In genomic region chr15:31391687-31392671, GRCh38 we compare ENCODE assay signal across 8 cellular contexts.
A peak's percentile ranks its signal among the peaks of the same experiment; 100 is the strongest.
DNase-seq lines count a peak whose midpoint lies in the region; ATAC-seq and TF ChIP-seq lines count a peak whose summit lies in the region.

No MANE protein-coding gene starts in this region.

- H3K36me3 ChIP-seq in Peyer's patch, result no peaks in the 10 kb centered on the region
- no peaks in the 10 kb centered on the region for H3K36me3 ChIP-seq in neural cell (ENCODE audit: insufficient read depth, low read length)
- no peaks in the 10 kb centered on the region for H3K36me3 ChIP-seq in stomach

- H3K27me3 Mint-ChIP-seq in activated T-helper 2 cell treated with anti-CD3 and anti-CD28 coated beads, Interferon-gamma antibody, Interleukin-2, Interleukin-4, amounts not matched to agents 10 μg/mL and 5 μg/mL and 100 μg/mL, durations not matched to agents 14 hours and 24 hours and 36 hours (ENCODE audit: low read depth), result no peaks in the 10 kb centered on the region

- H3K27me3 ChIP-seq in Peyer's patch (no peaks in the 10 kb centered on the region), neural cell (ENCODE audit: insufficient read depth, low read depth, low read length) (peaks cover 37% of the 10 kb centered on the region), stomach (peaks cover 0 to 10% (median 0%) of the 10 kb centered on the region in 3 donors)

- H3K79me2 ChIP-seq in neural cell (replicated peaks; ENCODE audit: insufficient read depth, low read length), result no peaks in the 10 kb centered on the region

- H3K4me1 Mint-ChIP-seq in activated T-helper 2 cell treated with anti-CD3 and anti-CD28 coated beads, Interferon-gamma antibody, Interleukin-2, Interleukin-4, amounts not matched to agents 10 μg/mL and 5 μg/mL and 100 μg/mL, durations not matched to agents 14 hours and 24 hours and 36 hours (ENCODE audit: low read depth), result peaks cover 43% of the 10 kb centered on the region

- peak overlapping the region; percentile 87 for H3K4me3 Mint-ChIP-seq in activated T-helper 2 cell treated with anti-CD3 and anti-CD28 coated beads, Interferon-gamma antibody, Interleukin-2, Interleukin-4, amounts not matched to agents 10 μg/mL and 5 μg/mL and 100 μg/mL, durations not matched to agents 14 hours and 24 hours and 36 hours (ENCODE audit: low read depth)

- TF ChIP-seq CTCF in Peyer's patch (IDR thresholded peaks at IDR 0.05) (no peak), fibroblast of villous mesenchyme (IDR thresholded peaks at IDR 0.05; ENCODE audit: insufficient read depth, low read depth, low read length) (no peak), neural cell (IDR thresholded peaks at IDR 0.05; ENCODE audit: poor library complexity, severe bottlenecking) (no peak), stomach (IDR thresholded peaks at IDR 0.05) (no peak)

- no peaks in the 10 kb centered on the region for H4K20me1 ChIP-seq in neural cell (ENCODE audit: insufficient read depth)

- peaks cover 8% of the 10 kb centered on the region for H3K9me3 Mint-ChIP-seq in activated T-helper 2 cell treated with anti-CD3 and anti-CD28 coated beads, Interferon-gamma antibody, Interleukin-2, Interleukin-4, amounts not matched to agents 10 μg/mL and 5 μg/mL and 100 μg/mL, durations not matched to agents 14 hours and 24 hours and 36 hours

- WGBS in stomach, 5 donors, result 0% methylated on average over 17 to 86 of the region's 86 CpGs

- DNase-seq in AG08395 (ENCODE audit: low spot score), result peak; percentile 74
- peak; percentile 90 to 96 (median 94) for DNase-seq in Peyer's patch
- peak; percentile 77 for DNase-seq in activated T-helper 2 cell treated with anti-CD3 and anti-CD28 coated beads, Interferon-gamma antibody, Interleukin-2, Interleukin-4, amounts not matched to agents 10 μg/mL and 5 μg/mL and 100 μg/mL, durations not matched to agents 14 hours and 24 hours and 36 hours (ENCODE audit: low spot score)
- DNase-seq in fibroblast of villous mesenchyme (ENCODE audit: low read depth), result peak; percentile 90
- DNase-seq in stomach, result peak; percentile 90

- TF ChIP-seq EP300 in neural cell (conservative IDR thresholded peaks at IDR 0.05; ENCODE audit: poor library complexity, severe bottlenecking) (no peak), stomach (IDR thresholded peaks at IDR 0.05) (no peak)

- H3K4me3 ChIP-seq in Peyer's patch, result peak overlapping the region; percentile 57 to 81 (median 74)
- H3K4me3 ChIP-seq in fibroblast of villous mesenchyme (ENCODE audit: low read depth, low read length), result peak overlapping the region; percentile 74
- H3K4me3 ChIP-seq in neural cell (ENCODE audit: low read length), result peak overlapping the region; percentile 75
- H3K4me3 ChIP-seq in stomach, result peak overlapping the region; percentile 55 to 71 (median 64)

- peak; percentile 19 for TF ChIP-seq RAD21 in neural cell (conservative IDR thresholded peaks at IDR 0.05)

- H3K9ac ChIP-seq in neural cell (ENCODE audit: low read length), result peak overlapping the region; percentile 39

- H2AFZ ChIP-seq in neural cell (ENCODE audit: low read depth, low read length), result no peak overlapping the region

- H3K27ac Mint-ChIP-seq in activated T-helper 2 cell treated with anti-CD3 and anti-CD28 coated beads, Interferon-gamma antibody, Interleukin-2, Interleukin-4, amounts not matched to agents 10 μg/mL and 5 μg/mL and 100 μg/mL, durations not matched to agents 14 hours and 24 hours and 36 hours, result peak overlapping the region; percentile 82

- peaks cover 15% of the 10 kb centered on the region for H3K36me3 Mint-ChIP-seq in activated T-helper 2 cell treated with anti-CD3 and anti-CD28 coated beads, Interferon-gamma antibody, Interleukin-2, Interleukin-4, amounts not matched to agents 10 μg/mL and 5 μg/mL and 100 μg/mL, durations not matched to agents 14 hours and 24 hours and 36 hours (ENCODE audit: low read depth)

- no peaks in the 10 kb centered on the region for H3F3A ChIP-seq in neural cell (ENCODE audit: insufficient read depth, low read length, poor library complexity, severe bottlenecking)

- no peaks in the 10 kb centered on the region for H3K9me2 ChIP-seq in neural cell (ENCODE audit: insufficient read depth, low read length)

- H3K9me3 ChIP-seq in Peyer's patch (no peaks in the 10 kb centered on the region), neural cell (ENCODE audit: low read length) (peaks cover 8% of the 10 kb centered on the region), stomach (no peaks in the 10 kb centered on the region)

- H3K27ac ChIP-seq in Peyer's patch (peak overlapping the region; percentile 86 to 99 (median 94)), neural cell (ENCODE audit: low read length) (no peak overlapping the region), stomach (peak overlapping the region; percentile 91 to 97 (median 94))

- ATAC-seq in GM18909 (IDR thresholded peaks at IDR 0.05; ENCODE audit: poor library complexity, unreplicated experiment), result peak; percentile 93
- ATAC-seq in HG03135 (IDR thresholded peaks at IDR 0.05; ENCODE audit: unreplicated experiment), result peak; percentile 74

- peaks cover 0 to 16% (median 5%) of the 10 kb centered on the region in 4 donors for H3K4me1 ChIP-seq in Peyer's patch
- H3K4me1 ChIP-seq in stomach, result peaks cover 23 to 55% (median 39%) of the 10 kb centered on the region in 4 donors

- H3K4me2 ChIP-seq in neural cell (ENCODE audit: low read length), result peak overlapping the region; percentile 30

- intact Hi-C loops in activated T-helper 2 cell treated with anti-CD3 and anti-CD28 coated beads, Interferon-gamma antibody, Interleukin-2, Interleukin-4, amounts not matched to agents 10 μg/mL and 5 μg/mL and 100 μg/mL, durations not matched to agents 14 hours and 24 hours and 36 hours (cut with micrococcal nuclease), result loop anchor here (2.0 to 5.0 kb wide), 5 partner anchors 25 to 410 kb away; no protein-coding TSS in a partner anchor
- intact Hi-C loops in stomach (cut with DNase I; ENCODE audit: low total_unique reads), result no loop called here

- TF ChIP-seq POLR2A in Peyer's patch (IDR thresholded peaks at IDR 0.05) (peak; percentile 96 to 98), stomach (IDR thresholded peaks at IDR 0.05) (peak in 2 of 4 donors; percentile 75 to 86)

TF ChIP-seq in neural cell, 6 proteins besides CTCF, POLR2A, EP300 and RAD21:
- TF ChIP-seq REST (IDR thresholded peaks at IDR 0.05; ENCODE audit: borderline replicate concordance) (no peak), POLR2AphosphoS5 (IDR thresholded peaks at IDR 0.05) (no peak), MXI1 (conservative IDR thresholded peaks at IDR 0.05; ENCODE audit: poor library complexity, severe bottlenecking) (no peak), TAF1 (IDR thresholded peaks at IDR 0.05; ENCODE audit: low read depth) (no peak), EZH2 (IDR thresholded peaks at IDR 0.05; ENCODE audit: borderline replicate concordance, insufficient read depth, low read length, poor library complexity, severe bottlenecking) (no peak), SMC3 (conservative IDR thresholded peaks at IDR 0.05; ENCODE audit: poor library complexity) (peak; percentile 31)
